ENCODE assay signal across 30 cellular contexts in the genomic region with DNA sequence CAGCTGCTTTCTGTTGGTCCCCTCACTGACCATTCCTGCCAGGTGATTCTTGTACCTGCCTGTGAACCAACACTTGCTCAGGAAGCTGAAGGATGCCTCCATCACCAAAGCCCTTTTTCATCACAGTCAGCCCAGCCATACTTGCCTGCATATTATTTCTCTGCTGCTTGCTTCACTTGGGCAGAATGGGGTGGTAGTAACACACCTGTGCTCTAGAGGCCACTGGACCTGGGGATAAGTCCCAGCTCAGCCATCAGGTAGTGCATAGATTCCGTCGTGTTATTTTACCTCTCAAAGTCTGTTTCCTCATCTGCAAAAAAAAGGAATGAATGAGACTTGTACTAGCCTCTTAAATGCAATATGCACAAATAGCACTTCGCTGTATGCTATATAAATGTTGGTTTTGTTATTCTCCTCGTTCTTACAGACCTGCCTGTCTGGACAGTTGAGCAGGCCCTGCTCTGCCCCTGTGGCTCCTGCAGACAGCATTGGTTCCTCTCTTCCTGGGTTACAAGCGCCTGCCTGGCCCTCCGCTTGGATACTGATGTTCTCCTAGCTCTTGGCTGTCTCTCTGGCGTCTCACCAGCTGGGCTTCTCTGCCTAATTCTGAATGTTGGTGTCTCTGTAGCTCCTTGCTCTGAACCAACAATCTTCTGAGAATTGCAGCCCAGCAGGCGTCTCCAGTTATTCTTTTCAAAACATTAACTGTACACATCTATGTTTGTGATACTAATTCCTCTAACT.
"Had no signal": no experiment of that assay in that cellular context is flagged by ENCODE, and none has a peak within 500 bp of the region (broad histone marks: within the 10 kb centered on the region; RNA-seq: fewer than 3 reads in every experiment).

No MANE protein-coding gene starts in this region.

- H3K4me3 Mint-ChIP-seq: activated T-cell treated with anti-CD3 and anti-CD28 coated beads, Interleukin-2, amount 50 U/mL, for 72 hours; natural killer cell; stimulated activated memory B cell treated with anti-CD40 and anti-IgM and Interleukin-4, amounts not matched to agents 10 μg/mL and 1 μg/mL and 100 μg/mL, for 72 hours; stimulated activated naive CD8-positive, alpha-beta T cell treated with anti-CD3 and anti-CD28 coated beads, Interleukin-15, amount 100 ng/mL, for 72 hours; T-helper 17 cell had no signal

- H3K4me1 Mint-ChIP-seq: natural killer cell; stimulated activated memory B cell treated with anti-CD40 and anti-IgM and Interleukin-4, amounts not matched to agents 10 μg/mL and 1 μg/mL and 100 μg/mL, for 72 hours; stimulated activated naive CD8-positive, alpha-beta T cell treated with anti-CD3 and anti-CD28 coated beads, Interleukin-15, amount 100 ng/mL, for 72 hours had no signal

- H3K27me3 Mint-ChIP-seq: progenitor cell of endocrine pancreas had no signal

- DNase-seq: activated CD4-positive, alpha-beta T cell treated with anti-CD3 and anti-CD28 coated beads for 4 hours; activated CD4-positive, alpha-beta T cell treated with anti-CD3 and anti-CD28 coated beads, Interleukin-2, amount 50 U/mL, for 4 hours; activated CD4-positive, CD25-positive, alpha-beta regulatory T cell; activated naive CD4-positive, alpha-beta T cell; activated T-cell treated with anti-CD3 and anti-CD28 coated beads for 4 hours; activated T-cell treated with anti-CD3 and anti-CD28 coated beads, Interleukin-2, amount 50 U/mL, for 72 hours; dermis blood vessel endothelial cell; effector CD4-positive, alpha-beta T cell; esophagus squamous epithelium; gastrocnemius medialis; kidney; left colon; mesenchymal stem cell; natural killer cell; sigmoid colon; small intestine; stimulated activated CD4-positive, alpha-beta T cell treated with anti-CD3 and anti-CD28 coated beads, Interleukin-1b, Interleukin-23, amount 100 ng/mL, for 48 hours; stimulated activated CD4-positive, alpha-beta T cell treated with anti-CD3 and anti-CD28 coated beads, Interleukin-4, amount 100 ng/mL, for 4 hours; stimulated activated CD8-positive, alpha-beta memory T cell treated with anti-CD3 and anti-CD28 coated beads, Interleukin-4, amount 100 ng/mL, for 48 hours; stimulated activated naive CD8-positive, alpha-beta T cell treated with anti-CD3 and anti-CD28 coated beads, Interleukin-15, amount 100 ng/mL, for 72 hours; substantia nigra; T-helper 17 cell; thyroid gland; upper lobe of right lung had no signal

- H3K36me3 ChIP-seq: esophagus squamous epithelium, gastrocnemius medialis, neutrophil, sigmoid colon, thyroid gland, upper lobe of right lung had no signal

- H3K27ac Mint-ChIP-seq: activated naive CD4-positive, alpha-beta T cell treated with anti-CD3 and anti-CD28 coated beads, Interleukin-2, amount 50 U/mL, for 72 hours; activated T-cell treated with anti-CD3 and anti-CD28 coated beads, Interleukin-2, amount 50 U/mL, for 72 hours; natural killer cell; progenitor cell of endocrine pancreas; stimulated activated memory B cell treated with anti-CD40 and anti-IgM and Interleukin-4, amounts not matched to agents 10 μg/mL and 1 μg/mL and 100 μg/mL, for 72 hours; T-helper 17 cell had no signal

- H3K9me3 ChIP-seq: esophagus squamous epithelium, gastrocnemius medialis, neutrophil, sigmoid colon, thyroid gland, upper lobe of right lung had no signal

- H3K36me3 Mint-ChIP-seq: activated naive CD4-positive, alpha-beta T cell treated with anti-CD3 and anti-CD28 coated beads, Interleukin-2, amount 50 U/mL, for 72 hours; natural killer cell; stimulated activated memory B cell treated with anti-CD40 and anti-IgM and Interleukin-4, amounts not matched to agents 10 μg/mL and 1 μg/mL and 100 μg/mL, for 72 hours had no signal

- H3K9me3 Mint-ChIP-seq: activated naive CD4-positive, alpha-beta T cell treated with anti-CD3 and anti-CD28 coated beads, Interleukin-2, amount 50 U/mL, for 72 hours; activated T-cell treated with anti-CD3 and anti-CD28 coated beads, Interleukin-2, amount 50 U/mL, for 72 hours; natural killer cell; stimulated activated memory B cell treated with anti-CD40 and anti-IgM and Interleukin-4, amounts not matched to agents 10 μg/mL and 1 μg/mL and 100 μg/mL, for 72 hours; stimulated activated naive CD8-positive, alpha-beta T cell treated with anti-CD3 and anti-CD28 coated beads, Interleukin-15, amount 100 ng/mL, for 72 hours had no signal

- H3K27ac ChIP-seq: epithelial cell of prostate, esophagus squamous epithelium, gastrocnemius medialis, hepatocyte, neutrophil, sigmoid colon, thyroid gland, upper lobe of right lung had no signal

- H3K4me3 ChIP-seq: esophagus squamous epithelium, gastrocnemius medialis, hepatocyte, sigmoid colon, thyroid gland, upper lobe of right lung had no signal

- H3K4me1 ChIP-seq: esophagus squamous epithelium, sigmoid colon, thyroid gland, upper lobe of right lung had no signal

- H3K27me3 ChIP-seq: esophagus squamous epithelium, gastrocnemius medialis, hepatocyte, neutrophil, sigmoid colon, thyroid gland, upper lobe of right lung had no signal

- ATAC-seq: activated naive CD4-positive, alpha-beta T cell treated with anti-CD3 and anti-CD28 coated beads, Interleukin-2, amount 50 U/mL, for 72 hours; activated T-cell treated with anti-CD3 and anti-CD28 coated beads, Interleukin-2, amount 50 U/mL, for 72 hours; gastrocnemius medialis; left colon; natural killer cell; stimulated activated memory B cell treated with anti-CD40 and anti-IgM and Interleukin-4, amounts not matched to agents 10 μg/mL and 1 μg/mL and 100 μg/mL, for 72 hours; stimulated activated naive CD8-positive, alpha-beta T cell treated with anti-CD3 and anti-CD28 coated beads, Interleukin-15, amount 100 ng/mL, for 72 hours; T-helper 17 cell; upper lobe of right lung had no signal
